ENCODE assay signal across 9 cellular contexts in genomic region chrX:71492086-71493065, GRCh38. TPM values are rescaled to one million over a fixed set of nuclear protein-coding genes. Genes with fewer than 3 reads are reported as not detected.
DNase-seq lines count a peak whose midpoint lies in the region; ATAC-seq, FAIRE-seq and TF ChIP-seq lines count a peak whose summit lies in the region.
"Had no signal": no experiment of that assay in that cellular context is flagged by ENCODE, and none has a peak within 500 bp of the region (broad histone marks: within the 10 kb centered on the region; RNA-seq: fewer than 3 reads in every experiment).

No MANE protein-coding gene starts in this region.

- H3K36me3 Mint-ChIP-seq in T-helper 1 cell treated with Interleukin-12 subunit alpha and Interleukin-12 subunit beta and Interleukin-4 antibody, amounts not matched to agents 30 μg/mL and 1 μg/mL, for 36 hours (ENCODE audit: low read depth), result peaks cover 4% of the 10 kb centered on the region

- H3K27me3 Mint-ChIP-seq in T-helper 1 cell treated with Interleukin-12 subunit alpha and Interleukin-12 subunit beta and Interleukin-4 antibody, amounts not matched to agents 30 μg/mL and 1 μg/mL, for 36 hours (ENCODE audit: low read depth), result no peaks in the 10 kb centered on the region

- H4K20me1 ChIP-seq in GM12878 (ENCODE audit: control insufficient read depth, insufficient read depth), result no peaks in the 10 kb centered on the region

- no peak overlapping the region for H3K27ac ChIP-seq in GM12878 (ENCODE audit: control insufficient read depth, insufficient read depth)

- peak overlapping the region; percentile 71 for H3K27ac Mint-ChIP-seq in T-helper 1 cell treated with Interleukin-12 subunit alpha and Interleukin-12 subunit beta and Interleukin-4 antibody, amounts not matched to agents 30 μg/mL and 1 μg/mL, for 36 hours

- peak overlapping the region; percentile 89 for H3K4me2 ChIP-seq in GM12878 (ENCODE audit: control insufficient read depth, insufficient read depth)

- peaks cover 13% of the 10 kb centered on the region for H3K4me1 Mint-ChIP-seq in T-helper 1 cell treated with Interleukin-12 subunit alpha and Interleukin-12 subunit beta and Interleukin-4 antibody, amounts not matched to agents 30 μg/mL and 1 μg/mL, for 36 hours (ENCODE audit: low read depth)

- H3K4me3 ChIP-seq in GM12878, result peak overlapping the region; percentile 60
- H3K4me3 ChIP-seq in lower leg skin (ENCODE audit: low read depth, poor library complexity, severe bottlenecking), result peak overlapping the region; percentile 42

- H3K79me2 ChIP-seq in GM12878 (ENCODE audit: control insufficient read depth, insufficient read depth, low read length), result no peaks in the 10 kb centered on the region

- in situ Hi-C loops in GM12878 (cut with MboI), result no loop called here

- TF ChIP-seq POLR2A in GM12878 (IDR thresholded peaks at IDR 0.05; ENCODE audit: low read depth, low read length) (no peak), lower leg skin (IDR thresholded peaks at IDR 0.05) (no peak)

- POLR2A ChIA-PET in GM12878 (lab: Charles Lee), result interaction anchor here (0.7 kb wide), 1 partner anchor 98 kb away, joined by 3 read pairs; no protein-coding TSS in a partner anchor

- ATAC-seq in GM21619 (IDR thresholded peaks at IDR 0.05; ENCODE audit: unreplicated experiment) (peak; percentile 54), GM12878 (peak; percentile 83), HG02973 (IDR thresholded peaks at IDR 0.05; ENCODE audit: unreplicated experiment) (no peak)

- RAD21 ChIA-PET in GM12878 (lab: Charles Lee; ENCODE audit: unreplicated experiment), result interaction anchor here (1.2 kb wide), 1 partner anchor 41 kb away, joined by 4 read pairs; the partner anchor contains the start of gene OGT

- H3K9me3 ChIP-seq in GM12878 (replicated peaks; ENCODE audit: control insufficient read depth, insufficient read depth, low read length), result no peaks in the 10 kb centered on the region

- SMC1A ChIA-PET in GM12878 (lab: Charles Lee; ENCODE audit: uncharacterized antibody, unreplicated experiment), result no interaction called here

- peak overlapping the region; percentile 80 for H3K4me3 Mint-ChIP-seq in T-helper 1 cell treated with Interleukin-12 subunit alpha and Interleukin-12 subunit beta and Interleukin-4 antibody, amounts not matched to agents 30 μg/mL and 1 μg/mL, for 36 hours

- DNase-seq in CD1c-positive myeloid dendritic cell (ENCODE audit: extremely low spot score), result peak; percentile 59
- no peak for DNase-seq in GM12878 (ENCODE audit: low read depth, low spot score)
- DNase-seq in lower leg skin (ENCODE audit: low spot score in 2 of 2), result peak; percentile 25 to 93
- DNase-seq in stimulated activated CD8-positive, alpha-beta memory T cell treated with anti-CD3 and anti-CD28 coated beads, Interleukin-15, amount 100 ng/mL, for 4 hours (ENCODE audit: low read depth in 2 of 2), result peak; percentile 10 to 26
- no peak for DNase-seq in superior temporal gyrus (ENCODE audit: extremely low spot score)

- H2AFZ ChIP-seq in GM12878 (ENCODE audit: control insufficient read depth, low read depth, low read length), result peak overlapping the region; percentile 75

- no peak for TF ChIP-seq RAD21 in GM12878 (IDR thresholded peaks at IDR 0.05; ENCODE audit: insufficient read depth, low read depth, low read length)

- no peaks in the 10 kb centered on the region for H3K36me3 ChIP-seq in GM12878 (ENCODE audit: control insufficient read depth in 2 of 2, insufficient read depth in 2 of 2, low read length in 1 of 2)

- intact Hi-C loops in GM12878 (cut with micrococcal nuclease; ENCODE audit: unreplicated experiment) (no loop called here), lower leg skin (cut with DNase I; ENCODE audit: low total_unique reads) (no loop called here)

- TF ChIP-seq EP300 in GM12878 (IDR thresholded peaks at IDR 0.05; ENCODE audit: borderline replicate concordance in 1 of 2, control insufficient read depth in 1 of 2, low read depth in 2 of 2, low read length in 2 of 2), result no peak

- whole genome bisulfite sequencing in GM12878 (ENCODE audit: insufficient coverage, insufficient replicate concordance, low lambda C conversion rate, missing lambda C conversion rate), result 49% methylated on average over 71 of the region's 83 CpGs
- WGBS in lower leg skin, 2 donors, result 21 to 50% methylated on average over 27 to 67 of the region's 83 CpGs

- CTCF ChIA-PET in GM12878 (lab: Yijun Ruan, JAX), result interaction anchor here (1.0 kb wide), 1 partner anchor 42 kb away, joined by 3 read pairs; no protein-coding TSS in a partner anchor

- no peak for FAIRE-seq in GM12878 (lab: Jason Lieb, UNC)
- FAIRE-seq: H1 had no signal

- 0 out of 6 replicates have a peak, but pooled peaks of 1 of the 3 experiments have one; percentile 2 for TF ChIP-seq CTCF in GM12878 (IDR thresholded peaks at IDR 0.05 in 2 of 3, conservative IDR thresholded peaks at IDR 0.05 in 1 of 3; ENCODE audit: control insufficient read depth in 2 of 3, extremely low read depth in 1 of 3, insufficient read depth in 1 of 3, low read depth in 3 of 3, low read length in 3 of 3)
- no peak for TF ChIP-seq CTCF in lower leg skin (IDR thresholded peaks at IDR 0.05)

- H3K27me3 ChIP-seq in GM12878 (replicated peaks in 1 of 2; ENCODE audit: control insufficient read depth in 2 of 2, insufficient read depth in 2 of 2, low read length in 1 of 2), result no peaks in the 10 kb centered on the region

- H3K9ac ChIP-seq in GM12878 (ENCODE audit: control insufficient read depth, insufficient read depth, low read length), result peak overlapping the region; percentile 7; the same call in 1 of the 2 replicates

- no peaks in the 10 kb centered on the region; the same call in 1 of the 2 replicates for H3K4me1 ChIP-seq in GM12878 (ENCODE audit: control insufficient read depth, insufficient read depth, low read length)

- H3K9me3 Mint-ChIP-seq in T-helper 1 cell treated with Interleukin-12 subunit alpha and Interleukin-12 subunit beta and Interleukin-4 antibody, amounts not matched to agents 30 μg/mL and 1 μg/mL, for 36 hours, result no peaks in the 10 kb centered on the region

- BruUV-seq in GM12878 (replicated peaks; lab: Mats Ljungman, UMichigan), result no TSS peak

TF ChIP-seq in GM12878, 131 proteins besides CTCF, POLR2A, EP300 and RAD21 (continues in another document):
- peak; percentile 52; the same call in 1 of the 2 replicates for TF ChIP-seq MAX (IDR thresholded peaks at IDR 0.05; ENCODE audit: low read depth, low read length)
- TF ChIP-seq, protein P1, sequence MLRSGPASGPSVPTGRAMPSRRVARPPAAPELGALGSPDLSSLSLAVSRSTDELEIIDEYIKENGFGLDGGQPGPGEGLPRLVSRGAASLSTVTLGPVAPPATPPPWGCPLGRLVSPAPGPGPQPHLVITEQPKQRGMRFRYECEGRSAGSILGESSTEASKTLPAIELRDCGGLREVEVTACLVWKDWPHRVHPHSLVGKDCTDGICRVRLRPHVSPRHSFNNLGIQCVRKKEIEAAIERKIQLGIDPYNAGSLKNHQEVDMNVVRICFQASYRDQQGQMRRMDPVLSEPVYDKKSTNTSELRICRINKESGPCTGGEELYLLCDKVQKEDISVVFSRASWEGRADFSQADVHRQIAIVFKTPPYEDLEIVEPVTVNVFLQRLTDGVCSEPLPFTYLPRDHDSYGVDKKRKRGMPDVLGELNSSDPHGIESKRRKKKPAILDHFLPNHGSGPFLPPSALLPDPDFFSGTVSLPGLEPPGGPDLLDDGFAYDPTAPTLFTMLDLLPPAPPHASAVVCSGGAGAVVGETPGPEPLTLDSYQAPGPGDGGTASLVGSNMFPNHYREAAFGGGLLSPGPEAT (IDR thresholded peaks at IDR 0.05; ENCODE audit: low read depth), result no peak
- TF ChIP-seq, protein P2, sequence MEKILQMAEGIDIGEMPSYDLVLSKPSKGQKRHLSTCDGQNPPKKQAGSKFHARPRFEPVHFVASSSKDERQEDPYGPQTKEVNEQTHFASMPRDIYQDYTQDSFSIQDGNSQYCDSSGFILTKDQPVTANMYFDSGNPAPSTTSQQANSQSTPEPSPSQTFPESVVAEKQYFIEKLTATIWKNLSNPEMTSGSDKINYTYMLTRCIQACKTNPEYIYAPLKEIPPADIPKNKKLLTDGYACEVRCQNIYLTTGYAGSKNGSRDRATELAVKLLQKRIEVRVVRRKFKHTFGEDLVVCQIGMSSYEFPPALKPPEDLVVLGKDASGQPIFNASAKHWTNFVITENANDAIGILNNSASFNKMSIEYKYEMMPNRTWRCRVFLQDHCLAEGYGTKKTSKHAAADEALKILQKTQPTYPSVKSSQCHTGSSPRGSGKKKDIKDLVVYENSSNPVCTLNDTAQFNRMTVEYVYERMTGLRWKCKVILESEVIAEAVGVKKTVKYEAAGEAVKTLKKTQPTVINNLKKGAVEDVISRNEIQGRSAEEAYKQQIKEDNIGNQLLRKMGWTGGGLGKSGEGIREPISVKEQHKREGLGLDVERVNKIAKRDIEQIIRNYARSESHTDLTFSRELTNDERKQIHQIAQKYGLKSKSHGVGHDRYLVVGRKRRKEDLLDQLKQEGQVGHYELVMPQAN (conservative IDR thresholded peaks at IDR 0.05), result no peak
- no peak for TF ChIP-seq CBX3 (IDR thresholded peaks at IDR 0.05; ENCODE audit: borderline replicate concordance, low read depth)
- TF ChIP-seq RAD51 (IDR thresholded peaks at IDR 0.05), result no peak
- no peak for TF ChIP-seq EGR1 (IDR thresholded peaks at IDR 0.05; ENCODE audit: borderline replicate concordance in 1 of 2, low read depth in 2 of 2, low read length in 2 of 2)
- no peak for TF ChIP-seq NR2F1 (conservative IDR thresholded peaks at IDR 0.05)
- TF ChIP-seq SP1 (IDR thresholded peaks at IDR 0.05; ENCODE audit: low read depth, low read length), result no peak

RNA-seq across cellular contexts. Expression of gene OGT, which starts 40.5 kb away (rescaled TPM):
- total RNA-seq in GM12878 (2013; cell fraction: nucleolus; rRNA removed), result 1,605 and 1,665 TPM in 2 replicates
- total RNA-seq in GM12878 (2014; rRNA removed) (111 and 121 TPM in 2 replicates), GM12878 (2014; rRNA removed; fragmentation: Illumina TruSeq; extraction: Trizol) (103 and 109 TPM in 2 replicates), GM12878 (2021) (150 and 163 TPM in 2 replicates), lower leg skin (100 to 1,000 TPM in 1 of 4 donors, 10 to 100 TPM in 3; 72.2 to 139 (median 90.6) TPM)
- polyA plus RNA-seq in GM12878 (2011; ENCODE audit: low read depth), result 105 TPM
- polyA plus RNA-seq in GM12878 (2011; rRNA removed) (638 and 671 TPM in 2 replicates), GM12878 (2014; fragmentation: Illumina TruSeq; extraction: Trizol) (142 and 188 TPM in 2 replicates), GM12878 (2014; fragmentation: Nextera tagmentation; extraction: Ambion mirVana) (10 to 100 TPM; 38.2 to 43.8 TPM), GM12878 (2014; rRNA removed) (176 and 192 TPM in 2 replicates), GM12878 (2016; fragmentation: Nextera tagmentation; extraction: Ambion mirVana) (10 to 100 TPM; 45.0 to 50.2 TPM)
- polyA plus RNA-seq in GM12878 (2011; cell fraction: cytosol; rRNA removed), result 393 and 417 TPM in 2 replicates
- polyA plus RNA-seq in GM12878 (2011; cell fraction: nucleus; rRNA removed), result 2,850 and 3,821 TPM in 2 replicates
- polyA plus RNA-seq in GM12878 (2012), result 117 and 123 TPM in 2 replicates
- 422 and 572 TPM in 2 replicates for polyA minus RNA-seq in GM12878 (2011; rRNA and poly(A)+ RNA removed)
- 94.5 and 106 TPM in 2 replicates for polyA minus RNA-seq in GM12878 (2011; cell fraction: cytosol; rRNA and poly(A)+ RNA removed)
- 476 and 579 TPM in 2 replicates for polyA minus RNA-seq in GM12878 (2011; cell fraction: nucleus; rRNA and poly(A)+ RNA removed)

Comparison
In these comparisons a context has a peak if more than half of its experiments do, and no peak if none do; other contexts are left out.
1. DNase-seq: peak in CD1c-positive myeloid dendritic cell (single experiment), lower leg skin (2 of 2) and stimulated activated CD8-positive, alpha-beta memory T cell treated with anti-CD3 and anti-CD28 coated beads, Interleukin-15, amount 100 ng/mL, for 4 hours (2 of 2); none in GM12878 (single experiment) and superior temporal gyrus (single experiment).